23 cellular contexts compared by ENCODE assay signal in the genomic region with DNA sequence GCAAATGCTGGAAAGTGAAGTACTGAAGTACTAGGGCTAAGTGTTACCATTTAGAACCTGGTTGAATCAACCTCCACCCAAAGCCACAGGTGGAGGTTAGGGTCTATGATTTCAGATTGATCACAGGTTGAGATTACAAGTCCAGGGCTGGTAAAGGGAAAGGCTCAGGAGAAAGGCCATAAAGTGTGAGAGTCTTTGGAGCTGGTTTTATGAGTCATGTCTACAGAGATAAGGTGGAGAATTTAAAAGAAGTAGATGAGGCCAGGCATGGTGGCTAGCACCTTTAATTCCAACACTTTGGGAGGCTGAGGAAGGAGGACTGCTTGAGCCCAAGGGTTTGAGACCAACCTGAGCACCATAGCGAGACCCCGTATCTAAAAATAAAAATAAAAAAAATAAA.
"Had no signal": no experiment of that assay in that cellular context is flagged by ENCODE, and none has a peak within 500 bp of the region (broad histone marks: within the 10 kb centered on the region; RNA-seq: fewer than 3 reads in every experiment).

No MANE protein-coding gene starts in this region.

- DNase-seq: IMR-90, Karpas-422, KG1, MV-4-11, NCI-H1048, NCI-H1105, NCI-H1417, NCI-H1436 treated with DMSO at 0.1 percent for 48 hours, NCI-H1694, NCI-H187 treated with DMSO at 0.1 percent for 48 hours, NCI-H2029 treated with DMSO at 0.1 percent for 48 hours, NCI-H2171 treated with DMSO at 0.1 percent for 48 hours, NCI-H446, NCI-H510A, NCI-H524 treated with DMSO at 0.1 percent for 48 hours, NCI-H69, NCI-H774, SHP77 treated with DMSO at 0.1 percent for 48 hours, SJCRH30 had no signal

- ATAC-seq: HepG2, Panc1, Right ventricle myocardium inferior, SK-N-SH treated with all-trans-retinoic acid at 6 μM for 48 hours had no signal

- H3K27ac ChIP-seq: SJCRH30 had no signal

- H3K4me1 ChIP-seq: SJCRH30 had no signal

- H3K27me3 ChIP-seq: SJCRH30 had no signal
